In genomic region chr10:26177341-26177740, GRCh38 we compare ENCODE assay signal across 9 cellular contexts. TPM values are rescaled to one million over a fixed set of nuclear protein-coding genes. Genes with fewer than 3 reads are reported as not detected.
"Had no signal": no experiment of that assay in that cellular context is flagged by ENCODE, and none has a peak within 500 bp of the region (broad histone marks: within the 10 kb centered on the region; RNA-seq: fewer than 3 reads in every experiment).

No MANE protein-coding gene starts in this region.

- ATAC-seq: HCT116, K562 had no signal

- DNase-seq: GM23248, GOT3, HFFc6, IMR-90 had no signal

- H3K27ac ChIP-seq: GM23248 had no signal

- H2AFZ ChIP-seq: GM23248 had no signal

- H3K4me3 ChIP-seq: GM23248, HAP-1, K562 had no signal

- H3K4me3 Mint-ChIP-seq: HFFc6 had no signal

- H3K36me3 ChIP-seq: HAP-1 had no signal

- H3K4me1 ChIP-seq: HAP-1 had no signal

- H3K27ac Mint-ChIP-seq: HFFc6 had no signal

- H3K9me3 ChIP-seq: HAP-1 had no signal

- H3K9ac ChIP-seq: GM23248 had no signal

RNA-seq across cellular contexts. Expression of gene GAD2, which starts 39.2 kb away (rescaled TPM):
- total RNA-seq: GM23248, H4, HFFc6, HT-29, IMR-90, K562 had no signal
